8 cellular contexts compared by ENCODE assay signal in genomic region chrX:107741318-107741813, GRCh38. TPM values are rescaled to one million over a fixed set of nuclear protein-coding genes. Genes with fewer than 3 reads are reported as not detected.
DNase-seq lines count a peak whose midpoint lies in the region; ATAC-seq and TF ChIP-seq lines count a peak whose summit lies in the region.

No MANE protein-coding gene starts in this region.

- no peak overlapping the region for H3K4me3 ChIP-seq in colonic mucosa
- H3K4me3 ChIP-seq in rectal smooth muscle tissue (ENCODE audit: low read length), result peak overlapping the region; percentile 46
- no peak overlapping the region for H3K4me3 ChIP-seq in aorta (ENCODE audit: low read length in 2 of 2)

- DNase-seq in colonic mucosa, result no peak
- DNase-seq in NCI-H2227 treated with DMSO at 0.1 percent for 48 hours (lab: John Stamatoyannopoulos, UW), result no peak
- no peak for DNase-seq in NCI-H1417 (lab: John Stamatoyannopoulos, UW)
- DNase-seq in aorta, result no peak
- DNase-seq in NCI-H345 (lab: John Stamatoyannopoulos, UW), result no peak

- ATAC-seq in GM19455 (IDR thresholded peaks at IDR 0.05; ENCODE audit: unreplicated experiment) (peak; percentile 27), HG03442 (IDR thresholded peaks at IDR 0.05; ENCODE audit: unreplicated experiment) (peak; percentile 22), aorta (ENCODE audit: low FRiP score) (no peak)

- TF ChIP-seq CTCF in colonic mucosa (IDR thresholded peaks at IDR 0.05), result no peak

- no peaks in the 10 kb centered on the region for H3K36me3 ChIP-seq in colonic mucosa
- H3K36me3 ChIP-seq in rectal smooth muscle tissue (ENCODE audit: control insufficient read depth, insufficient read depth, low read length), result no peaks in the 10 kb centered on the region
- H3K36me3 ChIP-seq in aorta (ENCODE audit: control insufficient read depth in 1 of 2, insufficient read depth in 2 of 2, low read length in 1 of 2), result no peaks in the 10 kb centered on the region

- H3K27ac ChIP-seq in colonic mucosa, result peak overlapping the region; percentile 73
- peak overlapping the region; percentile 72 for H3K27ac ChIP-seq in rectal smooth muscle tissue (ENCODE audit: low read depth, low read length)
- H3K27ac ChIP-seq in aorta (ENCODE audit: low read depth in 1 of 2, low read length in 2 of 2), result peak overlapping the region in 1 of 2 donors; percentile 75

- intact Hi-C loops in colonic mucosa (cut with DNase I) (no loop called here), aorta (cut with DNase I) (no loop called here)

- H3K9ac ChIP-seq in colonic mucosa (ENCODE audit: low read depth in 2 of 2, low read length in 2 of 2) (peak overlapping the region in 1 of 2 donors; percentile 48), rectal smooth muscle tissue (ENCODE audit: low read length) (no peak overlapping the region)

- H3K27me3 ChIP-seq in colonic mucosa (no peaks in the 10 kb centered on the region), rectal smooth muscle tissue (ENCODE audit: control insufficient read depth, insufficient read depth, low read length) (peaks cover 5% of the 10 kb centered on the region), aorta (ENCODE audit: control insufficient read depth in 1 of 2, insufficient read depth in 2 of 2, low read length in 1 of 2) (no peaks in the 10 kb centered on the region)

- no peaks in the 10 kb centered on the region for H3K9me3 ChIP-seq in colonic mucosa
- no peaks in the 10 kb centered on the region for H3K9me3 ChIP-seq in aorta (ENCODE audit: control insufficient read depth, low read length)

- H3K4me1 ChIP-seq in colonic mucosa, result peaks cover 4% of the 10 kb centered on the region
- peaks cover 15% of the 10 kb centered on the region for H3K4me1 ChIP-seq in rectal smooth muscle tissue (ENCODE audit: control insufficient read depth, insufficient read depth, low read length)
- peaks cover 0 to 3% of the 10 kb centered on the region in 2 donors for H3K4me1 ChIP-seq in aorta (ENCODE audit: control insufficient read depth in 1 of 2, insufficient read depth in 2 of 2, low read length in 2 of 2)

- 39 to 44% methylated on average over 7 of the region's 7 CpGs for WGBS in aorta, 2 donors

RNA-seq across cellular contexts. Expression of gene TSC22D3, which starts 34.2 kb away (rescaled TPM):
- total RNA-seq in colonic mucosa, result 10 to 100 TPM; 18.5 to 23.3 TPM
- 100 to 1,000 TPM in 1 of 2 donors, 10 to 100 TPM in 1; 92.1 to 265 TPM for total RNA-seq in aorta
- 100 to 1,000 TPM; 228 to 277 TPM for polyA plus RNA-seq in aorta

RNA-seq across cellular contexts. Expression of gene NCBP2L, which starts 36.2 kb away (rescaled TPM):
- total RNA-seq in colonic mucosa, result not detected
- not detected for total RNA-seq in aorta
- not detected for polyA plus RNA-seq in aorta
